In genomic region chr22:47154621-47155081, GRCh38 we compare ENCODE assay signal across 9 cellular contexts.
DNase-seq lines count a peak whose midpoint lies in the region; ATAC-seq and TF ChIP-seq lines count a peak whose summit lies in the region.
"Had no signal": no experiment of that assay in that cellular context is flagged by ENCODE, and none has a peak within 500 bp of the region (broad histone marks: within the 10 kb centered on the region; RNA-seq: fewer than 3 reads in every experiment).

No MANE protein-coding gene starts in this region.

- H3K4me1 Mint-ChIP-seq in activated CD8-positive, alpha-beta T cell treated with anti-CD3 and anti-CD28 coated beads, Interleukin-2, amount 10 ng/mL, durations not matched to agents 7 days and 5 days (ENCODE audit: low read depth), result peaks cover 9% of the 10 kb centered on the region

- CTCF ChIA-PET in activated CD8-positive, alpha-beta T cell treated with anti-CD3 and anti-CD28 coated beads, Interleukin-2, amount 10 ng/mL, durations not matched to agents 7 days and 5 days (lab: Charles Lee), result no interaction called here

- intact Hi-C loops in heart left ventricle (cut with DNase I), result no loop called here
- intact Hi-C loops in sigmoid colon (cut with DNase I), result loop anchor here (10.0 kb wide), 1 partner anchor 320 kb away; no protein-coding TSS in a partner anchor

- POLR2A ChIA-PET in activated CD8-positive, alpha-beta T cell treated with anti-CD3 and anti-CD28 coated beads, Interleukin-2, amount 10 ng/mL, durations not matched to agents 7 days and 5 days (lab: Charles Lee), result no interaction called here

- H3K4me1 ChIP-seq in heart left ventricle (peaks cover 0 to 21% (median 16%) of the 10 kb centered on the region in 12 donors), sigmoid colon (peaks cover 0 to 15% (median 12%) of the 10 kb centered on the region in 4 donors)

- ATAC-seq in heart left ventricle, result peak; percentile 75 to 87 (median 79)
- ATAC-seq in activated CD8-positive, alpha-beta T cell treated with anti-CD3 and anti-CD28 coated beads, Interleukin-2, amount 10 ng/mL, durations not matched to agents 7 days and 5 days, result no peak
- no peak for ATAC-seq in HG02571 (IDR thresholded peaks at IDR 0.05; ENCODE audit: unreplicated experiment)

- H3K4me3 Mint-ChIP-seq in activated CD8-positive, alpha-beta T cell treated with anti-CD3 and anti-CD28 coated beads, Interleukin-2, amount 10 ng/mL, durations not matched to agents 7 days and 5 days, result no peak overlapping the region
- H3K4me3 Mint-ChIP-seq: type B pancreatic cell had no signal

- TF ChIP-seq POLR2A in heart left ventricle (IDR thresholded peaks at IDR 0.05) (no peak), sigmoid colon (IDR thresholded peaks at IDR 0.05) (no peak)

- H3K9me3 Mint-ChIP-seq in activated CD8-positive, alpha-beta T cell treated with anti-CD3 and anti-CD28 coated beads, Interleukin-2, amount 10 ng/mL, durations not matched to agents 7 days and 5 days (ENCODE audit: insufficient read depth), result no peaks in the 10 kb centered on the region
- H3K9me3 Mint-ChIP-seq: type B pancreatic cell had no signal

- H3K9me3 ChIP-seq in heart left ventricle (peaks cover 0 to 10% (median 0%) of the 10 kb centered on the region in 12 donors), sigmoid colon (peaks cover 0 to 4% (median 1%) of the 10 kb centered on the region in 4 donors)

- WGBS in heart left ventricle, 4 donors, result 7 to 25% (median 20%) methylated on average over 19 of the region's 19 CpGs
- 77 to 80% methylated on average over 19 of the region's 19 CpGs for WGBS in sigmoid colon, 2 donors

- TF ChIP-seq CTCF in heart left ventricle (IDR thresholded peaks at IDR 0.05) (peak in 3 of 12 donors; percentile 19 to 24 (median 20)), sigmoid colon (IDR thresholded peaks at IDR 0.05) (no peak)

- no peak overlapping the region for H3K27ac Mint-ChIP-seq in activated CD8-positive, alpha-beta T cell treated with anti-CD3 and anti-CD28 coated beads, Interleukin-2, amount 10 ng/mL, durations not matched to agents 7 days and 5 days
- H3K27ac Mint-ChIP-seq: type B pancreatic cell had no signal

- H3K27me3 ChIP-seq in heart left ventricle (no peaks in the 10 kb centered on the region), sigmoid colon (no peaks in the 10 kb centered on the region)

- H3K4me3 ChIP-seq in heart left ventricle (peak overlapping the region in 10 of 12 donors; percentile 14 to 44 (median 34)), sigmoid colon (peak overlapping the region in 3 of 4 donors; percentile 23 to 43 (median 38))

- H3K27me3 Mint-ChIP-seq in activated CD8-positive, alpha-beta T cell treated with anti-CD3 and anti-CD28 coated beads, Interleukin-2, amount 10 ng/mL, durations not matched to agents 7 days and 5 days (ENCODE audit: low read depth), result no peaks in the 10 kb centered on the region
- H3K27me3 Mint-ChIP-seq: type B pancreatic cell had no signal

- H3K27ac ChIP-seq in heart left ventricle, result peak overlapping the region in 4 of 12 donors; percentile 10 to 49 (median 24)
- peak overlapping the region in 3 of 4 donors; percentile 11 to 33 (median 24) for H3K27ac ChIP-seq in sigmoid colon

- TF ChIP-seq EP300 in sigmoid colon (IDR thresholded peaks at IDR 0.05), result no peak

- H3K36me3 ChIP-seq in heart left ventricle, result no peaks in the 10 kb centered on the region
- H3K36me3 ChIP-seq in sigmoid colon, result no peaks in the 10 kb centered on the region

- H3K36me3 Mint-ChIP-seq in activated CD8-positive, alpha-beta T cell treated with anti-CD3 and anti-CD28 coated beads, Interleukin-2, amount 10 ng/mL, durations not matched to agents 7 days and 5 days (ENCODE audit: low read depth), result no peaks in the 10 kb centered on the region
- H3K36me3 Mint-ChIP-seq: type B pancreatic cell had no signal

- DNase-seq in ELR (ENCODE audit: low read depth), result peak; percentile 73
- DNase-seq in amygdala (lab: John Stamatoyannopoulos, UW), result peak in 46 of 56 donors; percentile 8 to 79 (median 35)
- DNase-seq in heart left ventricle, result peak; percentile 68 to 75 (median 72)
- peak; percentile 77 for DNase-seq in sigmoid colon
- DNase-seq in NCI-H1092 (lab: John Stamatoyannopoulos, UW), result no peak
- no peak for DNase-seq in activated CD8-positive, alpha-beta T cell treated with anti-CD3 and anti-CD28 coated beads, Interleukin-2, amount 10 ng/mL, durations not matched to agents 7 days and 5 days
- DNase-seq in islet precursor cell, result no peak

Comparison
In these comparisons a context has a peak if more than half of its experiments do, and no peak if none do; other contexts are left out.
1. DNase-seq: peak in ELR (single experiment), amygdala (46 of 56), heart left ventricle (5 of 5) and sigmoid colon (single experiment); none in NCI-H1092 (single experiment), activated CD8-positive, alpha-beta T cell treated with anti-CD3 and anti-CD28 coated beads, Interleukin-2, amount 10 ng/mL, durations not matched to agents 7 days and 5 days (single experiment) and islet precursor cell (single experiment).
2. ATAC-seq: peak in heart left ventricle (4 of 4); none in activated CD8-positive, alpha-beta T cell treated with anti-CD3 and anti-CD28 coated beads, Interleukin-2, amount 10 ng/mL, durations not matched to agents 7 days and 5 days (single experiment) and HG02571 (single experiment).